In the genomic region with DNA sequence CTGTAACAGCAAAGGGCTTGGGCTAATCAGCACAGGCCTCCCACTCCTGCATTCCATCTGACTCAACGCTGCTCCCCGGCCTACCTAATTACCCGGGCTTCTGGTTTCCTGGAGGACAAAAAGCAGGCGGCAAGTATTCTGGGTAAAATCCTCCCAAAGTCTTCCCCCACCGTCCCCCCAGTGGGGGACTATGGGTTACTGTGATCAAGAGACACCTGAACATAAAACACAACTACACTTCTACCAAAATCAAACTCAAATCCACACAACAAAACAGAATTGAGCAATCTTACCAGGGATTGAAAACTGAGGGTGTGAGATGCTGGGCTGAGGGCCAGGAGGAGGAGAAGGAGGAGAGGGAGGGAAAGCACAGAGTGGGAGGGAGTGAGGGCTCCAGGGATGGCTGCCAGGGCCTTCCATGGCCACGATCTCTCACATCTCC, we compare ENCODE assay signal across 1 cellular context.
TF ChIP-seq lines count a peak whose summit lies in the region.

No MANE protein-coding gene starts in this region.

TF ChIP-seq in GM12878, 131 proteins besides CTCF, POLR2A, EP300 and RAD21 (continued from another document):
- TF ChIP-seq, protein P1, sequence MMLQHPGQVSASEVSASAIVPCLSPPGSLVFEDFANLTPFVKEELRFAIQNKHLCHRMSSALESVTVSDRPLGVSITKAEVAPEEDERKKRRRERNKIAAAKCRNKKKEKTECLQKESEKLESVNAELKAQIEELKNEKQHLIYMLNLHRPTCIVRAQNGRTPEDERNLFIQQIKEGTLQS (IDR thresholded peaks at IDR 0.05; ENCODE audit: borderline replicate concordance, extremely low read depth, low read depth, low read length), result no peak
- TF ChIP-seq, protein P2, sequence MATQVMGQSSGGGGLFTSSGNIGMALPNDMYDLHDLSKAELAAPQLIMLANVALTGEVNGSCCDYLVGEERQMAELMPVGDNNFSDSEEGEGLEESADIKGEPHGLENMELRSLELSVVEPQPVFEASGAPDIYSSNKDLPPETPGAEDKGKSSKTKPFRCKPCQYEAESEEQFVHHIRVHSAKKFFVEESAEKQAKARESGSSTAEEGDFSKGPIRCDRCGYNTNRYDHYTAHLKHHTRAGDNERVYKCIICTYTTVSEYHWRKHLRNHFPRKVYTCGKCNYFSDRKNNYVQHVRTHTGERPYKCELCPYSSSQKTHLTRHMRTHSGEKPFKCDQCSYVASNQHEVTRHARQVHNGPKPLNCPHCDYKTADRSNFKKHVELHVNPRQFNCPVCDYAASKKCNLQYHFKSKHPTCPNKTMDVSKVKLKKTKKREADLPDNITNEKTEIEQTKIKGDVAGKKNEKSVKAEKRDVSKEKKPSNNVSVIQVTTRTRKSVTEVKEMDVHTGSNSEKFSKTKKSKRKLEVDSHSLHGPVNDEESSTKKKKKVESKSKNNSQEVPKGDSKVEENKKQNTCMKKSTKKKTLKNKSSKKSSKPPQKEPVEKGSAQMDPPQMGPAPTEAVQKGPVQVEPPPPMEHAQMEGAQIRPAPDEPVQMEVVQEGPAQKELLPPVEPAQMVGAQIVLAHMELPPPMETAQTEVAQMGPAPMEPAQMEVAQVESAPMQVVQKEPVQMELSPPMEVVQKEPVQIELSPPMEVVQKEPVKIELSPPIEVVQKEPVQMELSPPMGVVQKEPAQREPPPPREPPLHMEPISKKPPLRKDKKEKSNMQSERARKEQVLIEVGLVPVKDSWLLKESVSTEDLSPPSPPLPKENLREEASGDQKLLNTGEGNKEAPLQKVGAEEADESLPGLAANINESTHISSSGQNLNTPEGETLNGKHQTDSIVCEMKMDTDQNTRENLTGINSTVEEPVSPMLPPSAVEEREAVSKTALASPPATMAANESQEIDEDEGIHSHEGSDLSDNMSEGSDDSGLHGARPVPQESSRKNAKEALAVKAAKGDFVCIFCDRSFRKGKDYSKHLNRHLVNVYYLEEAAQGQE (IDR thresholded peaks at IDR 0.05; ENCODE audit: low read depth, low read length), result no peak
- TF ChIP-seq RFX5 (IDR thresholded peaks at IDR 0.05; ENCODE audit: low read depth, low read length), result no peak
- no peak for TF ChIP-seq MTA2 (IDR thresholded peaks at IDR 0.05; ENCODE audit: low read depth)
- TF ChIP-seq, protein P3, sequence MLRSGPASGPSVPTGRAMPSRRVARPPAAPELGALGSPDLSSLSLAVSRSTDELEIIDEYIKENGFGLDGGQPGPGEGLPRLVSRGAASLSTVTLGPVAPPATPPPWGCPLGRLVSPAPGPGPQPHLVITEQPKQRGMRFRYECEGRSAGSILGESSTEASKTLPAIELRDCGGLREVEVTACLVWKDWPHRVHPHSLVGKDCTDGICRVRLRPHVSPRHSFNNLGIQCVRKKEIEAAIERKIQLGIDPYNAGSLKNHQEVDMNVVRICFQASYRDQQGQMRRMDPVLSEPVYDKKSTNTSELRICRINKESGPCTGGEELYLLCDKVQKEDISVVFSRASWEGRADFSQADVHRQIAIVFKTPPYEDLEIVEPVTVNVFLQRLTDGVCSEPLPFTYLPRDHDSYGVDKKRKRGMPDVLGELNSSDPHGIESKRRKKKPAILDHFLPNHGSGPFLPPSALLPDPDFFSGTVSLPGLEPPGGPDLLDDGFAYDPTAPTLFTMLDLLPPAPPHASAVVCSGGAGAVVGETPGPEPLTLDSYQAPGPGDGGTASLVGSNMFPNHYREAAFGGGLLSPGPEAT (IDR thresholded peaks at IDR 0.05; ENCODE audit: low read depth), result no peak
- no peak for TF ChIP-seq SMARCA5 (IDR thresholded peaks at IDR 0.05)
- TF ChIP-seq, protein P4, sequence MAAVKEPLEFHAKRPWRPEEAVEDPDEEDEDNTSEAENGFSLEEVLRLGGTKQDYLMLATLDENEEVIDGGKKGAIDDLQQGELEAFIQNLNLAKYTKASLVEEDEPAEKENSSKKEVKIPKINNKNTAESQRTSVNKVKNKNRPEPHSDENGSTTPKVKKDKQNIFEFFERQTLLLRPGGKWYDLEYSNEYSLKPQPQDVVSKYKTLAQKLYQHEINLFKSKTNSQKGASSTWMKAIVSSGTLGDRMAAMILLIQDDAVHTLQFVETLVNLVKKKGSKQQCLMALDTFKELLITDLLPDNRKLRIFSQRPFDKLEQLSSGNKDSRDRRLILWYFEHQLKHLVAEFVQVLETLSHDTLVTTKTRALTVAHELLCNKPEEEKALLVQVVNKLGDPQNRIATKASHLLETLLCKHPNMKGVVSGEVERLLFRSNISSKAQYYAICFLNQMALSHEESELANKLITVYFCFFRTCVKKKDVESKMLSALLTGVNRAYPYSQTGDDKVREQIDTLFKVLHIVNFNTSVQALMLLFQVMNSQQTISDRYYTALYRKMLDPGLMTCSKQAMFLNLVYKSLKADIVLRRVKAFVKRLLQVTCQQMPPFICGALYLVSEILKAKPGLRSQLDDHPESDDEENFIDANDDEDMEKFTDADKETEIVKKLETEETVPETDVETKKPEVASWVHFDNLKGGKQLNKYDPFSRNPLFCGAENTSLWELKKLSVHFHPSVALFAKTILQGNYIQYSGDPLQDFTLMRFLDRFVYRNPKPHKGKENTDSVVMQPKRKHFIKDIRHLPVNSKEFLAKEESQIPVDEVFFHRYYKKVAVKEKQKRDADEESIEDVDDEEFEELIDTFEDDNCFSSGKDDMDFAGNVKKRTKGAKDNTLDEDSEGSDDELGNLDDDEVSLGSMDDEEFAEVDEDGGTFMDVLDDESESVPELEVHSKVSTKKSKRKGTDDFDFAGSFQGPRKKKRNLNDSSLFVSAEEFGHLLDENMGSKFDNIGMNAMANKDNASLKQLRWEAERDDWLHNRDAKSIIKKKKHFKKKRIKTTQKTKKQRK (IDR thresholded peaks at IDR 0.05; ENCODE audit: low read depth, low read length), result no peak
- no peak for TF ChIP-seq IRF4 (IDR thresholded peaks at IDR 0.05; ENCODE audit: low read depth, low read length)
- no peak for TF ChIP-seq IKZF1 (conservative IDR thresholded peaks at IDR 0.05)
- TF ChIP-seq SMC3 (IDR thresholded peaks at IDR 0.05; ENCODE audit: borderline replicate concordance, low read length), result no peak
